In genomic region chr12:111467862-111468245, GRCh38 we compare ENCODE assay signal across 21 cellular contexts.
A peak's percentile ranks its signal among the peaks of the same experiment; 100 is the strongest.
DNase-seq lines count a peak whose midpoint lies in the region; ATAC-seq and TF ChIP-seq lines count a peak whose summit lies in the region.
"Had no signal": no experiment of that assay in that cellular context is flagged by ENCODE, and none has a peak within 500 bp of the region (broad histone marks: within the 10 kb centered on the region; RNA-seq: fewer than 3 reads in every experiment).

No MANE protein-coding gene starts in this region.

- H3K27me3 ChIP-seq in BJ (ENCODE audit: control insufficient read depth, insufficient read depth, low read length), result no peaks in the 10 kb centered on the region
- H3K27me3 ChIP-seq in Panc1 (ENCODE audit: control insufficient read depth, insufficient read depth, low read length), result no peaks in the 10 kb centered on the region
- no peaks in the 10 kb centered on the region for H3K27me3 ChIP-seq in esophagus squamous epithelium
- no peaks in the 10 kb centered on the region for H3K27me3 ChIP-seq in left ventricle myocardium inferior (ENCODE audit: low read depth)
- H3K27me3 ChIP-seq: cardiac muscle cell, upper lobe of right lung had no signal

- POLR2A ChIA-PET in BJ (lab: Charles Lee), result interaction anchor here (0.6 to 1.0 kb wide), 2 partner anchors 44 to 1946 kb away, joined by 5 to 11 read pairs; no protein-coding TSS in a partner anchor
- POLR2A ChIA-PET in Panc1 (lab: Charles Lee), result no interaction called here
- POLR2A ChIA-PET in activated CD8-positive, alpha-beta T cell treated with anti-CD3 and anti-CD28 coated beads for 36 hours (lab: Charles Lee), result no interaction called here

- in situ Hi-C loops in Panc1 (cut with HindIII; ENCODE audit: low pct_unique_long_range_greater_than_20kb, low sequenced_read_pairs), result no loop called here

- no peak overlapping the region for H3K4me3 Mint-ChIP-seq in nephron progenitor cell
- H3K4me3 Mint-ChIP-seq in activated CD8-positive, alpha-beta T cell treated with anti-CD3 and anti-CD28 coated beads for 36 hours, result no peak overlapping the region
- H3K4me3 Mint-ChIP-seq: activated naive CD4-positive, alpha-beta T cell treated with anti-CD3 and anti-CD28 coated beads, Interleukin-2, amount 50 U/mL, for 24 hours; stimulated activated effector memory CD8-positive, alpha-beta T cell treated with anti-CD3 and anti-CD28 coated beads, Interleukin-12 subunit alpha, Interleukin-12 subunit beta, amount 100 ng/mL, for 72 hours; T-helper 2 cell treated with Interferon-gamma antibody and Interleukin-4, amounts not matched to agents 5 μg/mL and 100 μg/mL, for 36 hours had no signal

- peaks cover 6% of the 10 kb centered on the region for H3K9me3 Mint-ChIP-seq in nephron progenitor cell
- H3K9me3 Mint-ChIP-seq in activated CD8-positive, alpha-beta T cell treated with anti-CD3 and anti-CD28 coated beads for 36 hours, result no peaks in the 10 kb centered on the region
- H3K9me3 Mint-ChIP-seq: activated naive CD4-positive, alpha-beta T cell treated with anti-CD3 and anti-CD28 coated beads, Interleukin-2, amount 50 U/mL, for 24 hours; stimulated activated effector memory CD8-positive, alpha-beta T cell treated with anti-CD3 and anti-CD28 coated beads, Interleukin-12 subunit alpha, Interleukin-12 subunit beta, amount 100 ng/mL, for 72 hours; T-helper 2 cell treated with Interferon-gamma antibody and Interleukin-4, amounts not matched to agents 5 μg/mL and 100 μg/mL, for 36 hours had no signal

- peaks cover 1% of the 10 kb centered on the region for H3K36me3 ChIP-seq in BJ (ENCODE audit: control insufficient read depth, insufficient read depth, low read length)
- H3K36me3 ChIP-seq in Panc1 (ENCODE audit: control insufficient read depth, insufficient read depth, low read length), result peaks cover 22% of the 10 kb centered on the region; the same call in 1 of the 2 replicates
- peaks cover 0 to 77% (median 0%) of the 10 kb centered on the region in 3 donors for H3K36me3 ChIP-seq in esophagus squamous epithelium
- H3K36me3 ChIP-seq in left ventricle myocardium inferior, result peaks cover 60% of the 10 kb centered on the region

- WGBS in esophagus squamous epithelium, 2 donors, result 58 to 61% methylated on average over 4 of the region's 4 CpGs

- peak; percentile 84 for DNase-seq in BJ (ENCODE audit: low read depth)
- DNase-seq in Panc1 (ENCODE audit: low read depth, low spot score), result no peak
- DNase-seq in esophagus squamous epithelium (lab: John Stamatoyannopoulos, UW), result no peak
- no peak for DNase-seq in nephron progenitor cell
- no peak for DNase-seq in left ventricle myocardium inferior
- no peak for DNase-seq in activated CD8-positive, alpha-beta T cell treated with anti-CD3 and anti-CD28 coated beads for 36 hours
- no peak for DNase-seq in activated T-cell treated with anti-CD3 and anti-CD28 coated beads, Interleukin-2, amount 50 U/mL, for 1 hour
- DNase-seq: activated CD4-positive, CD25-positive, alpha-beta regulatory T cell treated with anti-CD3 and anti-CD28 coated beads, Interleukin-2, amount 50 U/mL, for 72 hours; activated CD8-positive, alpha-beta memory T cell treated with anti-CD3 and anti-CD28 coated beads, Interleukin-2, amount 50 U/mL, for 48 hours; islet precursor cell; NCI-H1417 treated with DMSO at 0.1 percent for 48 hours; NCI-H2227 treated with DMSO at 0.1 percent for 48 hours; occipital lobe; SIG-M5; small intestine; upper lobe of right lung had no signal

- H3K27ac ChIP-seq in Panc1 (ENCODE audit: low read length) (no peak overlapping the region), esophagus squamous epithelium (peak overlapping the region in 3 of 4 donors; percentile 23 to 69 (median 63)), left ventricle myocardium inferior (replicated peaks) (no peak overlapping the region)
- H3K27ac ChIP-seq: cardiac muscle cell, upper lobe of right lung had no signal

- TF ChIP-seq CTCF in BJ (IDR thresholded peaks at IDR 0.05; ENCODE audit: insufficient read depth, low read depth, low read length) (no peak), Panc1 (IDR thresholded peaks at IDR 0.05) (no peak), esophagus squamous epithelium (IDR thresholded peaks at IDR 0.05) (no peak), nephron progenitor cell (IDR thresholded peaks at IDR 0.05) (no peak), left ventricle myocardium inferior (IDR thresholded peaks at IDR 0.05; ENCODE audit: borderline replicate concordance) (no peak)
- TF ChIP-seq CTCF in activated CD8-positive, alpha-beta T cell treated with anti-CD3 and anti-CD28 coated beads for 36 hours (IDR thresholded peaks at IDR 0.05), result no peak

- no peak overlapping the region for H3K4me3 ChIP-seq in BJ (ENCODE audit: low read depth, low read length)
- no peak overlapping the region for H3K4me3 ChIP-seq in Panc1 (ENCODE audit: low read depth in 2 of 2, low read length in 2 of 2)
- H3K4me3 ChIP-seq in esophagus squamous epithelium, result no peak overlapping the region
- no peak overlapping the region for H3K4me3 ChIP-seq in left ventricle myocardium inferior
- H3K4me3 ChIP-seq: cardiac muscle cell, upper lobe of right lung had no signal

- H3K4me1 Mint-ChIP-seq in nephron progenitor cell, result no peaks in the 10 kb centered on the region
- H3K4me1 Mint-ChIP-seq in activated CD8-positive, alpha-beta T cell treated with anti-CD3 and anti-CD28 coated beads for 36 hours (ENCODE audit: low read depth), result peaks cover 7% of the 10 kb centered on the region
- H3K4me1 Mint-ChIP-seq: stimulated activated effector memory CD8-positive, alpha-beta T cell treated with anti-CD3 and anti-CD28 coated beads, Interleukin-12 subunit alpha, Interleukin-12 subunit beta, amount 100 ng/mL, for 72 hours had no signal

- TSS peak; percentile 20 for BruUV-seq in Panc1 (replicated peaks; lab: Mats Ljungman, UMichigan)

- peaks cover 73% of the 10 kb centered on the region for H3K36me3 Mint-ChIP-seq in nephron progenitor cell (ENCODE audit: low read depth)
- H3K36me3 Mint-ChIP-seq in activated CD8-positive, alpha-beta T cell treated with anti-CD3 and anti-CD28 coated beads for 36 hours (ENCODE audit: low read depth), result peaks cover 11% of the 10 kb centered on the region

- H3K4me1 ChIP-seq in Panc1 (ENCODE audit: control insufficient read depth, insufficient read depth, low read length), result no peaks in the 10 kb centered on the region
- peaks cover 0 to 11% (median 0%) of the 10 kb centered on the region in 3 donors for H3K4me1 ChIP-seq in esophagus squamous epithelium
- H3K4me1 ChIP-seq in left ventricle myocardium inferior, result peaks cover 7% of the 10 kb centered on the region
- H3K4me1 ChIP-seq: upper lobe of right lung had no signal

- CTCF ChIA-PET in BJ (lab: Yijun Ruan, JAX) (interaction anchor here (1.5 kb wide), 1 partner anchor 71 kb away, joined by 3 read pairs; no protein-coding TSS in a partner anchor), Panc1 (lab: Charles Lee) (no interaction called here)
- CTCF ChIA-PET in activated CD8-positive, alpha-beta T cell treated with anti-CD3 and anti-CD28 coated beads for 36 hours (lab: Charles Lee), result interaction anchor here (1.2 to 2.4 kb wide), 2 partner anchors 16 to 71 kb away, joined by 4 to 10 read pairs; no protein-coding TSS in a partner anchor

- H3K27me3 Mint-ChIP-seq in nephron progenitor cell (ENCODE audit: low read depth, poor library complexity), result no peaks in the 10 kb centered on the region
- H3K27me3 Mint-ChIP-seq in activated CD8-positive, alpha-beta T cell treated with anti-CD3 and anti-CD28 coated beads for 36 hours, result no peaks in the 10 kb centered on the region
- H3K27me3 Mint-ChIP-seq: activated naive CD4-positive, alpha-beta T cell treated with anti-CD3 and anti-CD28 coated beads, Interleukin-2, amount 50 U/mL, for 24 hours had no signal

- H3K9me3 ChIP-seq in Panc1 (ENCODE audit: control insufficient read depth, insufficient read depth, low read depth, low read length) (no peaks in the 10 kb centered on the region), esophagus squamous epithelium (no peaks in the 10 kb centered on the region), left ventricle myocardium inferior (replicated peaks) (no peaks in the 10 kb centered on the region)
- H3K9me3 ChIP-seq: upper lobe of right lung had no signal

- H3K27ac Mint-ChIP-seq in nephron progenitor cell, result peak overlapping the region; percentile 19
- no peak overlapping the region for H3K27ac Mint-ChIP-seq in activated CD8-positive, alpha-beta T cell treated with anti-CD3 and anti-CD28 coated beads for 36 hours
- H3K27ac Mint-ChIP-seq: activated naive CD4-positive, alpha-beta T cell treated with anti-CD3 and anti-CD28 coated beads, Interleukin-2, amount 50 U/mL, for 24 hours; stimulated activated effector memory CD8-positive, alpha-beta T cell treated with anti-CD3 and anti-CD28 coated beads, Interleukin-12 subunit alpha, Interleukin-12 subunit beta, amount 100 ng/mL, for 72 hours; T-helper 2 cell treated with Interferon-gamma antibody and Interleukin-4, amounts not matched to agents 5 μg/mL and 100 μg/mL, for 36 hours had no signal

- intact Hi-C loops in Panc1 (cut with micrococcal nuclease; ENCODE audit: unreplicated experiment), result no loop called here
- intact Hi-C loops in esophagus squamous epithelium (cut with DNase I), result no loop called here
- intact Hi-C loops in left ventricle myocardium inferior (cut with micrococcal nuclease), result no loop called here
- intact Hi-C loops in activated CD8-positive, alpha-beta T cell treated with anti-CD3 and anti-CD28 coated beads for 36 hours (cut with micrococcal nuclease), result no loop called here

- ATAC-seq in Panc1 (no peak), HG03342 (IDR thresholded peaks at IDR 0.05; ENCODE audit: unreplicated experiment) (no peak)
- ATAC-seq in activated CD8-positive, alpha-beta T cell treated with anti-CD3 and anti-CD28 coated beads for 36 hours, result no peak
- ATAC-seq: stimulated activated effector memory CD8-positive, alpha-beta T cell treated with anti-CD3 and anti-CD28 coated beads, Interleukin-12 subunit alpha, Interleukin-12 subunit beta, amount 100 ng/mL, for 72 hours; upper lobe of right lung had no signal

- no peak for TF ChIP-seq POLR2A in esophagus squamous epithelium (IDR thresholded peaks at IDR 0.05)

Comparison
In these comparisons a context has a peak if more than half of its experiments do, and no peak if none do; other contexts are left out.
1. H3K27ac ChIP-seq: peak in esophagus squamous epithelium (3 of 4); none in Panc1 (single experiment) and left ventricle myocardium inferior (single experiment).